Comparison of ENCODE assay signal across 8 cellular contexts in the genomic region with DNA sequence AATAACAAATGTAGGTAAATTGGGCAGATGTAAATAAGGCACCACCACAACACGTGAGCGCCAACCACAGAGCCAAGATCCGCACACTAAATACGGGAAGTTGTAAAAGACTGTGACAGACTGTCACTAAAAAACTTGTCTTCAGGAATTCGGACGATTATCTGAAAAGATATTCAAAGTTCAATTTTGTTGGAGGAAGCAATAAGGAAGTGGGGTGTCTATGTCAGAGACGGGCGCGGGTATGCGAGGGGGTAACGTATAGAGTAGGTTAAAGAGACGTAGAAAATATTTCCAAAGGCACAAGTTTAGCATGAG. TPM values are rescaled to one million over a fixed set of nuclear protein-coding genes. Genes with fewer than 3 reads are reported as not detected.
DNase-seq lines count a peak whose midpoint lies in the region; ATAC-seq and TF ChIP-seq lines count a peak whose summit lies in the region.

No MANE protein-coding gene starts in this region.

- CTCF ChIA-PET in CD8-positive, alpha-beta memory T cell (lab: Charles Lee), result interaction anchor here (0.6 to 4.0 kb wide), 7 partner anchors 12 to 45 kb away, joined by 3 to 23 read pairs (median 4); partner anchors contain the start of gene TDG

- peaks cover 50% of the 10 kb centered on the region for H3K4me1 ChIP-seq in CD8-positive, alpha-beta memory T cell (ENCODE audit: insufficient read depth, low read length)
- H3K4me1 ChIP-seq in Peyer's patch (peaks cover 0 to 23% (median 11%) of the 10 kb centered on the region in 4 donors), right cardiac atrium (ENCODE audit: control insufficient read depth, insufficient read depth, low read length) (no peaks in the 10 kb centered on the region), spleen (peaks cover 31 to 56% (median 39%) of the 10 kb centered on the region in 6 donors)

- H3K4me3 Mint-ChIP-seq in CD8-positive, alpha-beta memory T cell, result peak overlapping the region; percentile 89 to 98 (median 94)
- peak overlapping the region; percentile 94 for H3K4me3 Mint-ChIP-seq in HFFc6

- peaks cover 0 to 6% (median 2%) of the 10 kb centered on the region in 5 donors for H3K9me3 Mint-ChIP-seq in CD8-positive, alpha-beta memory T cell
- H3K9me3 Mint-ChIP-seq in HFFc6, result no peaks in the 10 kb centered on the region

- H3K4me1 Mint-ChIP-seq in CD8-positive, alpha-beta memory T cell, result peaks cover 49 to 72% (median 71%) of the 10 kb centered on the region in 3 donors
- H3K4me1 Mint-ChIP-seq in HFFc6 (ENCODE audit: low read depth), result peaks cover 48% of the 10 kb centered on the region

- H3K27ac Mint-ChIP-seq in CD8-positive, alpha-beta memory T cell, result peak overlapping the region; percentile 99 to 100 (median 100)
- peak overlapping the region; percentile 98 for H3K27ac Mint-ChIP-seq in HFFc6

- no peak for TF ChIP-seq CTCF in HFFc6 (IDR thresholded peaks at IDR 0.05)
- no peak for TF ChIP-seq CTCF in Peyer's patch (IDR thresholded peaks at IDR 0.05)
- no peak for TF ChIP-seq CTCF in spleen (IDR thresholded peaks at IDR 0.05 in 8 of 11, conservative IDR thresholded peaks at IDR 0.05 in 3 of 11)

- peaks cover 0 to 11% of the 10 kb centered on the region in 2 donors for H3K27me3 Mint-ChIP-seq in CD8-positive, alpha-beta memory T cell
- peaks cover 9% of the 10 kb centered on the region for H3K27me3 Mint-ChIP-seq in HFFc6 (ENCODE audit: insufficient read depth)

- H3K27ac ChIP-seq in CD8-positive, alpha-beta memory T cell (ENCODE audit: low read depth, low read length), result peak overlapping the region; percentile 93
- H3K27ac ChIP-seq in Peyer's patch, result peak overlapping the region; percentile 90 to 97 (median 96)
- peak overlapping the region; percentile 98 for H3K27ac ChIP-seq in right cardiac atrium (ENCODE audit: low read length)
- peak overlapping the region; percentile 92 to 98 (median 96) for H3K27ac ChIP-seq in spleen

- intact Hi-C loops in right cardiac atrium (cut with DNase I) (no loop called here), spleen (cut with DNase I; ENCODE audit: low total_unique reads) (no loop called here)

- no peaks in the 10 kb centered on the region for H3K27me3 ChIP-seq in CD8-positive, alpha-beta memory T cell (ENCODE audit: insufficient read depth, low read length, poor library complexity, severe bottlenecking)
- H3K27me3 ChIP-seq in Peyer's patch (no peaks in the 10 kb centered on the region), right cardiac atrium (ENCODE audit: control insufficient read depth, insufficient read depth) (no peaks in the 10 kb centered on the region), spleen (replicated peaks in 1 of 7) (no peaks in the 10 kb centered on the region)

- H3K9me3 ChIP-seq in CD8-positive, alpha-beta memory T cell (ENCODE audit: low read length), result no peaks in the 10 kb centered on the region
- H3K9me3 ChIP-seq in Peyer's patch, result no peaks in the 10 kb centered on the region
- no peaks in the 10 kb centered on the region for H3K9me3 ChIP-seq in right cardiac atrium (ENCODE audit: control insufficient read depth, low read length)
- no peaks in the 10 kb centered on the region for H3K9me3 ChIP-seq in spleen

- peak overlapping the region; percentile 72 for H3K4me3 ChIP-seq in CD8-positive, alpha-beta memory T cell (ENCODE audit: low read length)
- H3K4me3 ChIP-seq in Peyer's patch (peak overlapping the region; percentile 56 to 84 (median 70)), right cardiac atrium (ENCODE audit: low read length) (peak overlapping the region; percentile 71), spleen (peak overlapping the region; percentile 38 to 96 (median 82))

- peak in 3 of 5 donors; percentile 42 to 69 (median 54) for DNase-seq in CD8-positive, alpha-beta memory T cell
- DNase-seq in HFFc6 (no peak), Peyer's patch (peak; percentile 46 to 90 (median 86)), right cardiac atrium (peak in 2 of 3 donors; percentile 11 to 67), spleen (peak; percentile 86), GM03348 (ENCODE audit: low spot score) (no peak), DMS114 treated with DMSO at 0.1 percent for 48 hours (lab: John Stamatoyannopoulos, UW; ENCODE audit: unreplicated experiment) (no peak)
- peak; percentile 48 for DNase-seq in activated naive CD4-positive, alpha-beta T cell treated with anti-CD3 and anti-CD28 coated beads, Interleukin-2, amount 50 U/mL, for 16 hours

- 12% methylated on average over 12 of the region's 12 CpGs for WGBS in right cardiac atrium
- 0 to 4% (median 2%) methylated on average over 12 of the region's 12 CpGs for WGBS in spleen, 5 donors

- H3K36me3 ChIP-seq in CD8-positive, alpha-beta memory T cell (ENCODE audit: insufficient read depth, low read length), result peaks cover 14% of the 10 kb centered on the region
- H3K36me3 ChIP-seq in Peyer's patch (peaks cover 0 to 10% (median 0%) of the 10 kb centered on the region in 3 donors), spleen (peaks cover 0 to 19% (median 13%) of the 10 kb centered on the region in 6 donors)

- POLR2A ChIA-PET in CD8-positive, alpha-beta memory T cell (lab: Charles Lee), result interaction anchor here (1.0 to 3.1 kb wide), 5 partner anchors 27 to 209 kb away, joined by 3 to 68 read pairs (median 9); partner anchors contain the start of genes NFYB and TDG

- no peak for TF ChIP-seq POLR2A in Peyer's patch (IDR thresholded peaks at IDR 0.05)
- no peak for TF ChIP-seq POLR2A in spleen (IDR thresholded peaks at IDR 0.05)

- no peak for ATAC-seq in right cardiac atrium

- H3K36me3 Mint-ChIP-seq in CD8-positive, alpha-beta memory T cell, result peaks cover 9 to 48% (median 12%) of the 10 kb centered on the region in 3 donors
- H3K36me3 Mint-ChIP-seq in HFFc6 (ENCODE audit: low read depth), result peaks cover 22% of the 10 kb centered on the region

RNA-seq across cellular contexts. Expression of gene HSP90B1, which starts 1.5 kb away (rescaled TPM):
- total RNA-seq in CD8-positive, alpha-beta memory T cell, result 100 to 1,000 TPM; 461 to 488 TPM
- polyA plus RNA-seq in CD8-positive, alpha-beta memory T cell, result 348 TPM
- total RNA-seq in HFFc6 (2021; fragmentation: NEBNext Ultra II Directional; extraction: Animal tissue kit (Norgen Biotek cat#: 25700)), result 1,000 to 10,000 TPM; 1,001 to 1,318 (median 1,069) TPM
- total RNA-seq in Peyer's patch, result 100 to 1,000 TPM; 197 to 655 (median 335) TPM
- total RNA-seq in right cardiac atrium, result 100 to 1,000 TPM; 292 to 625 (median 497) TPM
- polyA plus RNA-seq in right cardiac atrium, result 369 TPM
- 100 to 1,000 TPM; 331 to 895 (median 569) TPM for total RNA-seq in spleen
- 100 to 1,000 TPM; 230 to 327 (median 283) TPM for polyA plus RNA-seq in spleen

RNA-seq across cellular contexts. Expression of gene TDG, which starts 37.0 kb away (rescaled TPM):
- 10 to 100 TPM; 51.2 to 52.6 TPM for total RNA-seq in CD8-positive, alpha-beta memory T cell
- polyA plus RNA-seq in CD8-positive, alpha-beta memory T cell, result 24.1 TPM
- 10 to 100 TPM; 13.9 to 19.7 (median 16.0) TPM for total RNA-seq in HFFc6 (2021; fragmentation: NEBNext Ultra II Directional; extraction: Animal tissue kit (Norgen Biotek cat#: 25700))
- total RNA-seq in Peyer's patch (10 to 100 TPM; 24.5 to 37.0 (median 31.1) TPM), right cardiac atrium (10 to 100 TPM; 10.6 to 17.7 (median 12.4) TPM), spleen (10 to 100 TPM; 21.3 to 38.2 (median 25.2) TPM)
- polyA plus RNA-seq in right cardiac atrium (9.8 TPM), spleen (10 to 100 TPM; 11.0 to 15.4 (median 11.8) TPM)

Comparison
In these comparisons a context has a peak if more than half of its experiments do, and no peak if none do; other contexts are left out.
1. DNase-seq: peak in CD8-positive, alpha-beta memory T cell (3 of 5), Peyer's patch (3 of 3), activated naive CD4-positive, alpha-beta T cell treated with anti-CD3 and anti-CD28 coated beads, Interleukin-2, amount 50 U/mL, for 16 hours (single experiment), right cardiac atrium (2 of 3) and spleen (single experiment); none in HFFc6 (single experiment), GM03348 (single experiment) and DMS114 treated with DMSO at 0.1 percent for 48 hours (single experiment).
2. Peak in every context shown above with its lines, with median percentiles within 50 percentile points of each other: H3K27ac ChIP-seq and H3K4me3 ChIP-seq.